In the genomic region with DNA sequence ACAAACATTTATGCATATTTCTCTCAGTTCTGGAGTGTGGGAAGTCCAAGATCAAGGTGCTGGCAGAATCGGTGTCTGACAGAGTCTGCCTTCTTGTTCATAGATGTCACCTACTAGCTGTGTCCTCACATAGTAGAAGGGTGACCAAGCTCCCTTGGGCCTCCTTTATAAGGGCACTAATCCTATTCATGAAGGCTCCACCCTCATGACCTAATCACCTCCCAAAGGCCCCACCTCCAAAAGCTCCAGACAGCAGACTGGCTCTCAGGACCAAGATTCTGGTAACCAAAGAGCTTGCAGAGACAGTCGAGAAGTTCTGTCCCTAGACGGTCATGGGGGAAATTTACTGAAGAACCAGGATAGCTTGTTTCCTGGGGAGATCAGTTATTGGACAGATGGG, we compare ENCODE assay signal across 18 cellular contexts.
DNase-seq lines count a peak whose midpoint lies in the region; ATAC-seq, FAIRE-seq and TF ChIP-seq lines count a peak whose summit lies in the region.
"Had no signal": no experiment of that assay in that cellular context is flagged by ENCODE, and none has a peak within 500 bp of the region (broad histone marks: within the 10 kb centered on the region; RNA-seq: fewer than 3 reads in every experiment).

No MANE protein-coding gene starts in this region.

- no peak overlapping the region; a peak in 1 of 4 replicates for H3K9ac ChIP-seq in K562 (ENCODE audit: insufficient read depth in 1 of 2, low read depth in 2 of 2, low read length in 2 of 2)
- H3K9ac ChIP-seq: BLaER1 treated with 17β-estradiol and CSF1 and Interleukin-3, amounts not matched to agents 10 nM and 100 nM had no signal

- no peak for TF ChIP-seq POLR2A in K562 (conservative IDR thresholded peaks at IDR 0.05)

- H3K4me3 ChIP-seq in SJCRH30 (no peak overlapping the region), K562 (no peak overlapping the region)
- H3K4me3 ChIP-seq: BLaER1 treated with 17β-estradiol and CSF1 and Interleukin-3, amounts not matched to agents 10 nM and 100 nM; GM12878; GM23338 had no signal

- H2AFZ ChIP-seq in K562 (ENCODE audit: low read depth, low read length): peak overlapping the region; percentile 69
- H2AFZ ChIP-seq: GM23338 had no signal

- CTCF ChIA-PET in K562 (lab: Yijun Ruan, JAX; ENCODE audit: low intra/inter-chr PET ratio): no interaction called here

- DNase-seq in SJCRH30: peak; percentile 38 to 55
- peak in 3 of 4 experiments; percentile 15 to 70 (median 21) for DNase-seq in K562 (ENCODE audit: extremely low read depth in 1 of 4, low spot score in 3 of 4)
- DNase-seq in myocyte (ENCODE audit: low read depth): peak; percentile 27
- no peak for DNase-seq in NCI-H69 (lab: John Stamatoyannopoulos, UW)
- no peak for DNase-seq in GM13977 (ENCODE audit: low spot score)
- DNase-seq: CD8-positive, alpha-beta T cell; DMS 273 treated with DMSO at 0.1 percent for 48 hours; DND-41; EL; HCEC 1CT; HFFc6 had no signal

- peaks cover 47% of the 10 kb centered on the region for H3K4me1 ChIP-seq in SJCRH30
- peaks cover 5 to 27% of the 10 kb centered on the region in 2 experiments for H3K4me1 ChIP-seq in K562 (replicated peaks in 1 of 2; ENCODE audit: control insufficient read depth in 2 of 2, insufficient read depth in 2 of 2, low read length in 2 of 2)
- H3K4me1 ChIP-seq: BLaER1 treated with 17β-estradiol and CSF1 and Interleukin-3, amounts not matched to agents 10 nM and 100 nM had no signal

- no peaks in the 10 kb centered on the region for H4K20me1 ChIP-seq in K562 (replicated peaks; ENCODE audit: control insufficient read depth, insufficient read depth, low read length)
- H4K20me1 ChIP-seq: BLaER1 treated with 17β-estradiol and CSF1 and Interleukin-3, amounts not matched to agents 10 nM and 100 nM had no signal

- ATAC-seq in K562 (peak; percentile 85), GM21529 (IDR thresholded peaks at IDR 0.05; ENCODE audit: unreplicated experiment) (no peak)
- ATAC-seq: CD8-positive, alpha-beta T cell; GM12878; GM23338 had no signal

- H3K27ac ChIP-seq in SJCRH30 (peak overlapping the region; percentile 79), K562 (ENCODE audit: extremely low read depth, low read depth, low read length) (peak overlapping the region; percentile 59)
- H3K27ac ChIP-seq: BLaER1 treated with 17β-estradiol and CSF1 and Interleukin-3, amounts not matched to agents 10 nM and 100 nM; HL-60 had no signal

- H3K27me3 ChIP-seq in SJCRH30: no peaks in the 10 kb centered on the region
- no peaks in the 10 kb centered on the region; a peak in 2 of 5 replicates for H3K27me3 ChIP-seq in K562 (ENCODE audit: control insufficient read depth in 2 of 2, insufficient read depth in 2 of 2, low read length in 2 of 2)
- H3K27me3 ChIP-seq: BLaER1 treated with 17β-estradiol and CSF1 and Interleukin-3, amounts not matched to agents 10 nM and 100 nM had no signal

- no TSS peak for BruUV-seq in K562 (replicated peaks; lab: Mats Ljungman, UMichigan)

- TF ChIP-seq EP300 in K562 (IDR thresholded peaks at IDR 0.05; ENCODE audit: low read length): no peak

- WGBS in K562 (ENCODE audit: insufficient coverage, low coverage, missing lambda C conversion rate): 6% methylated on average over 3 of the region's 3 CpGs

- POLR2A ChIA-PET in K562 (lab: Yijun Ruan, JAX): interaction anchor here (0.9 kb wide), 1 partner anchor 22 kb away, joined by 3 read pairs; no protein-coding TSS in a partner anchor

- TF ChIP-seq RAD21 in K562 (CRISPR knock-in tag; conservative IDR thresholded peaks at IDR 0.05 in 1 of 2, IDR thresholded peaks at IDR 0.05 in 1 of 2): no peak

- no peak for TF ChIP-seq CTCF in K562 (IDR thresholded peaks at IDR 0.05 in 2 of 3, conservative IDR thresholded peaks at IDR 0.05 in 1 of 3; ENCODE audit: insufficient read depth in 2 of 3, low read depth in 1 of 3, low read length in 3 of 3)
- no peak for TF ChIP-seq CTCF in GM13977 (IDR thresholded peaks at IDR 0.05; ENCODE audit: extremely low read depth, insufficient read depth, missing control alignments)

- intact Hi-C loops in K562 (cut with micrococcal nuclease): no loop called here

- no peaks in the 10 kb centered on the region for H3K9me1 ChIP-seq in K562 (ENCODE audit: control insufficient read depth, insufficient read depth, low read length)

- H3K79me2 ChIP-seq in K562 (ENCODE audit: control insufficient read depth, insufficient read depth, low read length): no peaks in the 10 kb centered on the region

- peak overlapping the region; percentile 27 for H3K4me2 ChIP-seq in K562 (ENCODE audit: insufficient read depth, low read length)
- H3K4me2 ChIP-seq: BLaER1 treated with 17β-estradiol and CSF1 and Interleukin-3, amounts not matched to agents 10 nM and 100 nM; GM23338 had no signal

- no peaks in the 10 kb centered on the region for H3K36me3 ChIP-seq in SJCRH30
- no peaks in the 10 kb centered on the region for H3K36me3 ChIP-seq in K562 (ENCODE audit: control insufficient read depth, insufficient read depth, low read length)
- H3K36me3 ChIP-seq: BLaER1 treated with 17β-estradiol and CSF1 and Interleukin-3, amounts not matched to agents 10 nM and 100 nM had no signal

- peak; percentile 52 for FAIRE-seq in K562 (lab: Jason Lieb, UNC)
- FAIRE-seq: GM12878, GM19239, H54 had no signal

- H3K9me3 ChIP-seq in SJCRH30 (replicated peaks): no peaks in the 10 kb centered on the region
- H3K9me3 ChIP-seq in K562 (replicated peaks; ENCODE audit: control insufficient read depth, insufficient read depth, low read depth, low read length): no peaks in the 10 kb centered on the region
- H3K9me3 ChIP-seq: BLaER1 treated with 17β-estradiol and CSF1 and Interleukin-3, amounts not matched to agents 10 nM and 100 nM had no signal

- in situ Hi-C loops in K562 (cut with MboI): no loop called here
- in situ Hi-C loops in GM13977 (cut with MboI; ENCODE audit: low pct_unique_long_range_greater_than_20kb, low sequenced_read_pairs, unreplicated experiment): no loop called here

TF ChIP-seq in K562, 482 proteins besides CTCF, POLR2A, EP300 and RAD21:
- no peak for TF ChIP-seq ZC3H4 (CRISPR knock-in tag; IDR thresholded peaks at IDR 0.05; ENCODE audit: borderline replicate concordance)
- TF ChIP-seq SRF (CRISPR knock-in tag; IDR thresholded peaks at IDR 0.05): peak in 1 of 2 experiments; percentile 35; a peak in 1 of 4 replicates
- TF ChIP-seq THRAP3 (IDR thresholded peaks at IDR 0.05; ENCODE audit: borderline replicate concordance): no peak
- TF ChIP-seq ATF7 (IDR thresholded peaks at IDR 0.05): peak; percentile 10; the same call in 1 of the 2 replicates
- TF ChIP-seq MAZ (CRISPR knock-in tag; conservative IDR thresholded peaks at IDR 0.05 in 1 of 2, IDR thresholded peaks at IDR 0.05 in 1 of 2): no peak
- TF ChIP-seq JUND (IDR thresholded peaks at IDR 0.05; ENCODE audit: borderline replicate concordance, low read depth, low read length): no peak; the same call in 1 of the 2 replicates
- 0 out of 3 replicates have a peak, but pooled peaks have one; percentile 19 for TF ChIP-seq JUND (tag; IDR thresholded peaks at IDR 0.05; ENCODE audit: borderline replicate concordance, low read depth, low read length)

Comparison
In these comparisons a context has a peak if more than half of its experiments do, and no peak if none do; other contexts are left out.
1. DNase-seq: peak in SJCRH30 (2 of 2), K562 (3 of 4) and myocyte (single experiment); none in NCI-H69 (single experiment) and GM13977 (single experiment).